In the genomic region with DNA sequence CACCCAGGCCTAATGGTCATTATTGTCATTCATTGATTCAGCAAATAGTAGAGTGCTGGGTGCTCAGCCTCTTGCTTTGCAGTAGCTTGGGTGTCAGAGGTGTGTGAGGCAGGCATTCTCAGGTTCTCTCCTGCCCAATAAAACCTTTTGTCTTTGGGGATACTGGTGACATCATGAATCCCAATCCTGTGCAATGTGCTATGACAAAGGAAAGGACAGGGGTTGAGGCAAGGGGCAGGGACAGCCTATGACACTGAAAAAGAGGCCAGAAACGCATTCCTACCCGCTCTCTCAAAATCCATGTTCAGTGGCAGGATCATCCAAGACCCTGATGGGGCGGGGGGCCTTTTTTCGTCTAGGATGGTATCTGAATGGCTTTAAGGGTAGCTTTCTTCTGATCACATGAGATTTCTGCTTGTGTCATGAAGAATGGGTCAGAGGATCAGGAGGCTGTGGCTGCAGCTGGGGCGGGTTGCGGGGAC, we compare ENCODE assay signal across 8 cellular contexts. TPM values are rescaled to one million over a fixed set of nuclear protein-coding genes. Genes with fewer than 3 reads are reported as not detected.
DNase-seq lines count a peak whose midpoint lies in the region; ATAC-seq and TF ChIP-seq lines count a peak whose summit lies in the region.

No MANE protein-coding gene starts in this region.

- H3K27ac Mint-ChIP-seq in IgD-negative memory B cell, result peak overlapping the region in 2 of 3 donors; percentile 85 to 94

- ATAC-seq in GM21423 (IDR thresholded peaks at IDR 0.05; ENCODE audit: unreplicated experiment), result no peak

- DNase-seq in AG09309 (ENCODE audit: low read depth) (no peak), caudate nucleus (lab: John Stamatoyannopoulos, UW) (peak in 3 of 61 donors; percentile 29 to 60 (median 42)), C1 segment of cervical spinal cord (lab: John Stamatoyannopoulos, UW) (no peak), HT-29 (ENCODE audit: low spot score) (no peak), NOMO-1 treated with DMSO at 0.1 percent for 48 hours (lab: John Stamatoyannopoulos, UW; ENCODE audit: unreplicated experiment) (no peak)

- H3K36me3 ChIP-seq in muscle layer of colon (ENCODE audit: insufficient read depth, low read length), result no peaks in the 10 kb centered on the region

- peaks cover 4 to 12% (median 8%) of the 10 kb centered on the region in 3 donors for H3K4me1 Mint-ChIP-seq in IgD-negative memory B cell

- no peaks in the 10 kb centered on the region for H3K36me3 Mint-ChIP-seq in IgD-negative memory B cell

- no peaks in the 10 kb centered on the region for H3K27me3 Mint-ChIP-seq in IgD-negative memory B cell

- H3K4me3 ChIP-seq in AG09309 (ENCODE audit: control insufficient read depth, low read depth, low read length) (peak overlapping the region; percentile 83), muscle layer of colon (ENCODE audit: low read depth in 1 of 2, low read length in 2 of 2) (peak overlapping the region; percentile 63 to 79)

- no peaks in the 10 kb centered on the region for H3K9me3 ChIP-seq in muscle layer of colon (ENCODE audit: low read length)

- peak overlapping the region; percentile 45 for H3K9ac ChIP-seq in muscle layer of colon (ENCODE audit: low read length)

- no peaks in the 10 kb centered on the region for H3K9me3 Mint-ChIP-seq in IgD-negative memory B cell

- no peaks in the 10 kb centered on the region for H3K27me3 ChIP-seq in muscle layer of colon (ENCODE audit: control insufficient read depth in 1 of 2, insufficient read depth in 2 of 2, low read length in 2 of 2)

- peaks cover 22% of the 10 kb centered on the region for H3K4me1 ChIP-seq in muscle layer of colon (ENCODE audit: insufficient read depth, low read length)

- H3K27ac ChIP-seq in caudate nucleus (ENCODE audit: low read depth, low read length) (peak overlapping the region; percentile 89), muscle layer of colon (ENCODE audit: low read depth, low read length) (peak overlapping the region; percentile 96)

- peak overlapping the region; percentile 77 to 95 (median 91) for H3K4me3 Mint-ChIP-seq in IgD-negative memory B cell

- no peak for TF ChIP-seq CTCF in AG09309 (IDR thresholded peaks at IDR 0.05; ENCODE audit: control insufficient read depth, insufficient read depth, low read depth, low read length, missing control alignments)

RNA-seq across cellular contexts. Expression of gene FAM193A, which starts 1.5 kb away (rescaled TPM):
- polyA plus RNA-seq in IgD-negative memory B cell, result 6.3 TPM
- 13.5 and 13.8 TPM in 2 replicates for total RNA-seq in HT-29 (2014; rRNA removed; shearing (Covaris generic))
